Comparison of ENCODE assay signal across 8 cellular contexts in genomic region chr2:105744909-105745853, GRCh38. TPM values are rescaled to one million over a fixed set of nuclear protein-coding genes. Genes with fewer than 3 reads are reported as not detected.
DNase-seq lines count a peak whose midpoint lies in the region; ATAC-seq and TF ChIP-seq lines count a peak whose summit lies in the region.

Gene NCK2, plus strand, starts transcription at chr2:105744912. Its CDS starts 110,152 bp downstream, at chr2:105855064.

- H3K36me3 Mint-ChIP-seq in effector memory CD8-positive, alpha-beta T cell (ENCODE audit: insufficient read depth) = peaks cover 47% of the 10 kb centered on the region

- H3K23ac ChIP-seq in mesenchymal stem cell (ENCODE audit: low read length in 2 of 2) = peak within 1 kb of the TSS in 1 of 2 experiments; percentile 38

- H3K4ac ChIP-seq in mesenchymal stem cell (ENCODE audit: low read depth in 1 of 2, low read length in 2 of 2) = peak within 1 kb of the TSS; percentile 50 to 65

- no peaks in the 10 kb centered on the region for H3K27me3 Mint-ChIP-seq in effector memory CD8-positive, alpha-beta T cell

- peak within 1 kb of the TSS in 1 of 2 experiments; percentile 77 for H3K14ac ChIP-seq in mesenchymal stem cell (ENCODE audit: low read length in 2 of 2)

- no peak within 1 kb of the TSS for H2AK5ac ChIP-seq in mesenchymal stem cell (ENCODE audit: low read length, severe bottlenecking)

- H3K27me3 ChIP-seq in mesenchymal stem cell (ENCODE audit: control insufficient read depth in 1 of 2, insufficient read depth in 1 of 2, low read length in 2 of 2) = peaks cover 0 to 13% of the 10 kb centered on the region in 2 experiments
- no peaks in the 10 kb centered on the region for H3K27me3 ChIP-seq in tibial nerve

- TF ChIP-seq POLR2A in tibial nerve (IDR thresholded peaks at IDR 0.05) = no peak

- H3K4me3 Mint-ChIP-seq in effector memory CD8-positive, alpha-beta T cell = peak within 1 kb of the TSS; percentile 96 to 98

- peak within 1 kb of the TSS; percentile 25 for H3K27ac ChIP-seq in mesenchymal stem cell (ENCODE audit: low read length, poor library complexity, severe bottlenecking)
- peak within 1 kb of the TSS; percentile 81 to 95 (median 91) for H3K27ac ChIP-seq in tibial nerve

- peaks cover 59 to 69% of the 10 kb centered on the region in 2 donors for H3K4me1 Mint-ChIP-seq in effector memory CD8-positive, alpha-beta T cell (ENCODE audit: low read depth in 2 of 2)

- H3K4me3 ChIP-seq in mesenchymal stem cell (ENCODE audit: insufficient read depth in 1 of 2, low read depth in 1 of 2, low read length in 2 of 2) (peak within 1 kb of the TSS; percentile 83 to 86), tibial nerve (peak within 1 kb of the TSS; percentile 71 to 99 (median 84))

- ATAC-seq in GM19438 (IDR thresholded peaks at IDR 0.05; ENCODE audit: low read depth, unreplicated experiment) = peak; percentile 13
- ATAC-seq in HG03457 (IDR thresholded peaks at IDR 0.05; ENCODE audit: unreplicated experiment) = peak; percentile 12
- peak; percentile 26 for ATAC-seq in effector memory CD8-positive, alpha-beta T cell (replicated peaks)

- peak within 1 kb of the TSS; percentile 81 for H4K8ac ChIP-seq in mesenchymal stem cell (ENCODE audit: low read length)

- H2BK5ac ChIP-seq in mesenchymal stem cell (ENCODE audit: low read depth, low read length, poor library complexity, severe bottlenecking) = no peak within 1 kb of the TSS

- peak within 1 kb of the TSS; percentile 98 to 99 for H3K27ac Mint-ChIP-seq in effector memory CD8-positive, alpha-beta T cell

- peak within 1 kb of the TSS; percentile 94 for H3K4me2 ChIP-seq in mesenchymal stem cell (ENCODE audit: low read length, poor library complexity, severe bottlenecking)

- H4K91ac ChIP-seq in mesenchymal stem cell (ENCODE audit: low read length) = peak within 1 kb of the TSS; percentile 71

- WGBS in mesenchymal stem cell = 1% methylated on average over 64 of the region's 119 CpGs
- 0 to 1% methylated on average over 14 to 44 of the region's 119 CpGs for WGBS in tibial nerve, 2 donors

- TF ChIP-seq EP300 in tibial nerve (IDR thresholded peaks at IDR 0.05) = no peak

- H2BK15ac ChIP-seq in mesenchymal stem cell (ENCODE audit: low read depth, poor library complexity, severe bottlenecking) = peak within 1 kb of the TSS; percentile 86

- peaks cover 4% of the 10 kb centered on the region for H3K79me1 ChIP-seq in mesenchymal stem cell (replicated peaks; ENCODE audit: low read length, poor library complexity, severe bottlenecking)

- H2AFZ ChIP-seq in mesenchymal stem cell (ENCODE audit: low read depth, low read length) = no peak within 1 kb of the TSS

- H3K18ac ChIP-seq in mesenchymal stem cell (ENCODE audit: low read depth in 1 of 2, low read length in 2 of 2) = peak within 1 kb of the TSS; percentile 69 to 88

- peaks cover 0 to 2% of the 10 kb centered on the region in 2 donors for H3K9me3 Mint-ChIP-seq in effector memory CD8-positive, alpha-beta T cell

- peak within 1 kb of the TSS; percentile 99 for H2BK120ac ChIP-seq in mesenchymal stem cell (ENCODE audit: low read depth, low read length)

- peak; percentile 24 for DNase-seq in Daoy (ENCODE audit: low read depth)
- peak; percentile 38 for DNase-seq in UCSD-AML1 (lab: John Stamatoyannopoulos, UW; ENCODE audit: unreplicated experiment)
- no peak for DNase-seq in effector memory CD8-positive, alpha-beta T cell
- peak; percentile 41 for DNase-seq in mesenchymal stem cell
- DNase-seq in tibial nerve (ENCODE audit: low spot score in 2 of 2) = peak in 1 of 2 donors; percentile 11
- no peak for DNase-seq in SW 1271 (lab: John Stamatoyannopoulos, UW)

- peaks cover 16% of the 10 kb centered on the region for H3K4me1 ChIP-seq in mesenchymal stem cell (ENCODE audit: control insufficient read depth, insufficient read depth, low read depth, low read length)
- peaks cover 0 to 43% (median 17%) of the 10 kb centered on the region in 4 donors for H3K4me1 ChIP-seq in tibial nerve

- H3K9me3 ChIP-seq in mesenchymal stem cell (ENCODE audit: control insufficient read depth, low read length) (no peaks in the 10 kb centered on the region), tibial nerve (no peaks in the 10 kb centered on the region)

- peak within 1 kb of the TSS; percentile 85 for H3K9ac ChIP-seq in mesenchymal stem cell (ENCODE audit: low read length)

- H3K36me3 ChIP-seq in mesenchymal stem cell (ENCODE audit: control insufficient read depth in 1 of 2, insufficient read depth in 2 of 2, low read depth in 1 of 2, low read length in 2 of 2) (peaks cover 0 to 2% of the 10 kb centered on the region in 2 experiments), tibial nerve (no peaks in the 10 kb centered on the region)

- H2BK12ac ChIP-seq in mesenchymal stem cell (ENCODE audit: low read length in 2 of 2) = peak within 1 kb of the TSS in 1 of 2 experiments; percentile 75

- peak in 2 of 5 experiments; percentile 43 to 44 for TF ChIP-seq CTCF in tibial nerve (IDR thresholded peaks at IDR 0.05)

RNA-seq across cellular contexts. Expression of gene NCK2, which starts in this region (rescaled TPM):
- total RNA-seq in Daoy (2014; rRNA removed; shearing (Covaris generic)) = 20.5 and 25.7 TPM in 2 replicates
- polyA plus RNA-seq in mesenchymal stem cell (2013, experiment 1 of 2) = 67.1 TPM
- 65.5 TPM for polyA plus RNA-seq in mesenchymal stem cell (2013, experiment 2 of 2)
- total RNA-seq in tibial nerve = 10 to 100 TPM; 22.6 to 35.9 (median 28.1) TPM

Comparison
In these comparisons a context has a peak if more than half of its experiments do, and no peak if none do; other contexts are left out.
1. DNase-seq: peak in Daoy (single experiment), UCSD-AML1 (single experiment) and mesenchymal stem cell (single experiment); none in effector memory CD8-positive, alpha-beta T cell (0 of 3) and SW 1271 (0 of 2).
2. Peak in every context shown above with its lines, with median percentiles within 50 percentile points of each other: ATAC-seq.